9 cellular contexts compared by ENCODE assay signal in genomic region chr3:50090985-50091384, GRCh38. TPM values are rescaled to one million over a fixed set of nuclear protein-coding genes. Genes with fewer than 3 reads are reported as not detected.
A peak's percentile ranks its signal among the peaks of the same experiment; 100 is the strongest.
DNase-seq lines count a peak whose midpoint lies in the region; ATAC-seq and TF ChIP-seq lines count a peak whose summit lies in the region.
"Had no signal": no experiment of that assay in that cellular context is flagged by ENCODE, and none has a peak within 500 bp of the region (broad histone marks: within the 10 kb centered on the region; RNA-seq: fewer than 3 reads in every experiment).

No MANE protein-coding gene starts in this region.

- H4K91ac ChIP-seq in mesenchymal stem cell (ENCODE audit: low read length) = no peak overlapping the region
- no peak overlapping the region for H4K91ac ChIP-seq in neuronal stem cell (ENCODE audit: low read depth, low read length, poor library complexity)

- peak overlapping the region; percentile 95 for H3K27ac Mint-ChIP-seq in activated naive CD8-positive, alpha-beta T cell treated with anti-CD3 and anti-CD28 coated beads, Interleukin-2, amount 10 ng/mL, durations not matched to agents 7 days and 5 days

- H2AFZ ChIP-seq in mesenchymal stem cell (ENCODE audit: low read depth, low read length) (no peak overlapping the region), neuronal stem cell (ENCODE audit: low read length) (no peak overlapping the region)

- H2BK120ac ChIP-seq in mesenchymal stem cell (ENCODE audit: low read depth, low read length) = no peak overlapping the region
- H2BK120ac ChIP-seq in neuronal stem cell (ENCODE audit: low read depth, low read length) = no peak overlapping the region

- DNase-seq in left ventricle myocardium inferior (no peak), Right ventricle myocardium superior (no peak), mesenchymal stem cell (no peak), tibial artery (no peak), neuronal stem cell (ENCODE audit: low spot score) (no peak), NCI-H345 (lab: John Stamatoyannopoulos, UW) (no peak)
- no peak for DNase-seq in activated naive CD8-positive, alpha-beta T cell treated with anti-CD3 and anti-CD28 coated beads, Interleukin-2, amount 10 ng/mL, durations not matched to agents 7 days and 5 days
- DNase-seq: HCEC 1CT had no signal

- no peak overlapping the region for H2AK5ac ChIP-seq in mesenchymal stem cell (ENCODE audit: low read length, severe bottlenecking)
- H2AK5ac ChIP-seq in neuronal stem cell (ENCODE audit: low read depth, low read length) = no peak overlapping the region

- H3K18ac ChIP-seq in mesenchymal stem cell (ENCODE audit: low read depth in 1 of 2, low read length in 2 of 2) = no peak overlapping the region
- H3K18ac ChIP-seq in neuronal stem cell (ENCODE audit: low read length) = no peak overlapping the region

- peaks cover 29% of the 10 kb centered on the region for H3K4me1 Mint-ChIP-seq in activated naive CD8-positive, alpha-beta T cell treated with anti-CD3 and anti-CD28 coated beads, Interleukin-2, amount 10 ng/mL, durations not matched to agents 7 days and 5 days

- H3K27ac ChIP-seq in left ventricle myocardium inferior (replicated peaks) (no peak overlapping the region), mesenchymal stem cell (ENCODE audit: low read length, poor library complexity, severe bottlenecking) (no peak overlapping the region), tibial artery (peak overlapping the region in 1 of 2 donors; percentile 95), neuronal stem cell (replicated peaks; ENCODE audit: low read length) (no peak overlapping the region)

- peaks cover 30% of the 10 kb centered on the region for H3K36me3 Mint-ChIP-seq in activated naive CD8-positive, alpha-beta T cell treated with anti-CD3 and anti-CD28 coated beads, Interleukin-2, amount 10 ng/mL, durations not matched to agents 7 days and 5 days

- H3K9ac ChIP-seq in mesenchymal stem cell (ENCODE audit: low read length) (peak overlapping the region; percentile 97), neuronal stem cell (ENCODE audit: low read depth, low read length, poor library complexity) (no peak overlapping the region)

- no peaks in the 10 kb centered on the region for H3K9me3 ChIP-seq in left ventricle myocardium inferior (replicated peaks)
- no peaks in the 10 kb centered on the region for H3K9me3 ChIP-seq in mesenchymal stem cell (ENCODE audit: control insufficient read depth, low read length)
- H3K9me3 ChIP-seq in tibial artery = no peaks in the 10 kb centered on the region
- H3K9me3 ChIP-seq in neuronal stem cell (replicated peaks in 1 of 2; ENCODE audit: control insufficient read depth in 2 of 2, insufficient read depth in 1 of 2, low read depth in 1 of 2, low read length in 2 of 2) = peaks cover 0 to 2% of the 10 kb centered on the region in 2 donors

- no peak overlapping the region for H3K4me2 ChIP-seq in mesenchymal stem cell (ENCODE audit: low read length, poor library complexity, severe bottlenecking)
- H3K4me2 ChIP-seq in neuronal stem cell (ENCODE audit: insufficient read depth, low read length, poor library complexity, severe bottlenecking) = no peak overlapping the region

- no peak overlapping the region for H3K23ac ChIP-seq in mesenchymal stem cell (ENCODE audit: low read length in 2 of 2)
- H3K23ac ChIP-seq in neuronal stem cell (ENCODE audit: low read depth, low read length, poor library complexity) = no peak overlapping the region

- no peaks in the 10 kb centered on the region for H3K9me3 Mint-ChIP-seq in activated naive CD8-positive, alpha-beta T cell treated with anti-CD3 and anti-CD28 coated beads, Interleukin-2, amount 10 ng/mL, durations not matched to agents 7 days and 5 days

- H2BK5ac ChIP-seq in mesenchymal stem cell (ENCODE audit: low read depth, low read length, poor library complexity, severe bottlenecking) (no peak overlapping the region), neuronal stem cell (ENCODE audit: low read length) (no peak overlapping the region)

- H3K4me1 ChIP-seq in left ventricle myocardium inferior = peaks cover 63% of the 10 kb centered on the region
- H3K4me1 ChIP-seq in mesenchymal stem cell (ENCODE audit: control insufficient read depth, insufficient read depth, low read depth, low read length) = peaks cover 4% of the 10 kb centered on the region
- peaks cover 8 to 32% (median 17%) of the 10 kb centered on the region in 4 donors for H3K4me1 ChIP-seq in tibial artery
- peaks cover 0 to 10% of the 10 kb centered on the region in 2 donors for H3K4me1 ChIP-seq in neuronal stem cell (ENCODE audit: control insufficient read depth in 2 of 2, insufficient read depth in 1 of 2, low read depth in 1 of 2, low read length in 2 of 2)

- ATAC-seq in Right ventricle myocardium superior (ENCODE audit: poor library complexity) (no peak), GM18517 (IDR thresholded peaks at IDR 0.05; ENCODE audit: unreplicated experiment) (no peak)
- no peak for ATAC-seq in activated naive CD8-positive, alpha-beta T cell treated with anti-CD3 and anti-CD28 coated beads, Interleukin-2, amount 10 ng/mL, durations not matched to agents 7 days and 5 days (ENCODE audit: low read depth)

- H2BK12ac ChIP-seq in mesenchymal stem cell (ENCODE audit: low read length in 2 of 2) (no peak overlapping the region), neuronal stem cell (ENCODE audit: low read length) (no peak overlapping the region)

- POLR2A ChIA-PET in activated naive CD8-positive, alpha-beta T cell treated with anti-CD3 and anti-CD28 coated beads, Interleukin-2, amount 10 ng/mL, durations not matched to agents 7 days and 5 days (lab: Charles Lee) = no interaction called here

- TF ChIP-seq CTCF in left ventricle myocardium inferior (IDR thresholded peaks at IDR 0.05; ENCODE audit: borderline replicate concordance) = no peak
- no peak for TF ChIP-seq CTCF in tibial artery (IDR thresholded peaks at IDR 0.05)

- H3K79me1 ChIP-seq in mesenchymal stem cell (replicated peaks; ENCODE audit: low read length, poor library complexity, severe bottlenecking) (no peaks in the 10 kb centered on the region), neuronal stem cell (ENCODE audit: low read depth, low read length) (peaks cover 5% of the 10 kb centered on the region)

- peak overlapping the region; percentile 95 for H3K4me3 Mint-ChIP-seq in activated naive CD8-positive, alpha-beta T cell treated with anti-CD3 and anti-CD28 coated beads, Interleukin-2, amount 10 ng/mL, durations not matched to agents 7 days and 5 days

- H3K36me3 ChIP-seq in left ventricle myocardium inferior = peaks cover 57% of the 10 kb centered on the region
- peaks cover 30 to 58% of the 10 kb centered on the region in 2 experiments for H3K36me3 ChIP-seq in mesenchymal stem cell (ENCODE audit: control insufficient read depth in 1 of 2, insufficient read depth in 2 of 2, low read depth in 1 of 2, low read length in 2 of 2)
- H3K36me3 ChIP-seq in tibial artery = peaks cover 54 to 58% (median 57%) of the 10 kb centered on the region in 3 donors
- peaks cover 28 to 61% of the 10 kb centered on the region in 2 donors for H3K36me3 ChIP-seq in neuronal stem cell (replicated peaks in 1 of 2; ENCODE audit: control insufficient read depth in 2 of 2, insufficient read depth in 2 of 2, low read length in 2 of 2)

- intact Hi-C loops in left ventricle myocardium inferior (cut with micrococcal nuclease) = no loop called here
- intact Hi-C loops in Right ventricle myocardium superior (cut with DNase I) = no loop called here
- intact Hi-C loops in tibial artery (cut with DNase I; ENCODE audit: low total_unique reads) = no loop called here

- peak overlapping the region; percentile 97 for H3K4me3 ChIP-seq in left ventricle myocardium inferior
- H3K4me3 ChIP-seq in mesenchymal stem cell (ENCODE audit: insufficient read depth in 1 of 2, low read depth in 1 of 2, low read length in 2 of 2) = peak overlapping the region in 1 of 2 experiments; percentile 86
- H3K4me3 ChIP-seq in tibial artery = peak overlapping the region; percentile 71 to 85
- H3K4me3 ChIP-seq in neuronal stem cell (ENCODE audit: low read length in 2 of 2) = peak overlapping the region in 1 of 2 donors; percentile 78

- no peak overlapping the region for H3K4ac ChIP-seq in mesenchymal stem cell (ENCODE audit: low read depth in 1 of 2, low read length in 2 of 2)
- no peak overlapping the region for H3K4ac ChIP-seq in neuronal stem cell (ENCODE audit: low read length)

- H2BK15ac ChIP-seq in mesenchymal stem cell (ENCODE audit: low read depth, poor library complexity, severe bottlenecking) (no peak overlapping the region), neuronal stem cell (ENCODE audit: low read length) (no peak overlapping the region)

- H3K14ac ChIP-seq in mesenchymal stem cell (ENCODE audit: low read length in 2 of 2) (no peak overlapping the region), neuronal stem cell (ENCODE audit: low read length) (no peak overlapping the region)

- no peaks in the 10 kb centered on the region for H3K27me3 Mint-ChIP-seq in activated naive CD8-positive, alpha-beta T cell treated with anti-CD3 and anti-CD28 coated beads, Interleukin-2, amount 10 ng/mL, durations not matched to agents 7 days and 5 days

- H4K8ac ChIP-seq in mesenchymal stem cell (ENCODE audit: low read length) (no peak overlapping the region), neuronal stem cell (ENCODE audit: low read depth, low read length) (no peak overlapping the region)

- H3K27me3 ChIP-seq in left ventricle myocardium inferior (ENCODE audit: low read depth) = no peaks in the 10 kb centered on the region
- H3K27me3 ChIP-seq in mesenchymal stem cell (ENCODE audit: control insufficient read depth in 1 of 2, insufficient read depth in 1 of 2, low read length in 2 of 2) = no peaks in the 10 kb centered on the region
- no peaks in the 10 kb centered on the region for H3K27me3 ChIP-seq in tibial artery
- no peaks in the 10 kb centered on the region for H3K27me3 ChIP-seq in neuronal stem cell (ENCODE audit: control insufficient read depth in 3 of 3, insufficient read depth in 3 of 3, low read depth in 1 of 3, low read length in 3 of 3)

RNA-seq across cellular contexts. Expression of gene RBM5, which starts 2.3 kb away (rescaled TPM):
- total RNA-seq in left ventricle myocardium inferior = 58.4 TPM
- total RNA-seq in Right ventricle myocardium superior = 56.7 TPM
- 100 to 1,000 TPM; 256 to 257 TPM for total RNA-seq in activated naive CD8-positive, alpha-beta T cell treated with anti-CD3 and anti-CD28 coated beads, Interleukin-2, amount 10 ng/mL, durations not matched to agents 7 days and 5 days
- polyA plus RNA-seq in mesenchymal stem cell (2013, experiment 1 of 2) = 58.5 TPM
- polyA plus RNA-seq in mesenchymal stem cell (2013, experiment 2 of 2) = 54.7 TPM
- polyA plus RNA-seq in neuronal stem cell (2013, experiment 1 of 2) = 103 TPM
- 104 TPM for polyA plus RNA-seq in neuronal stem cell (2013, experiment 2 of 2)
